Comparison of ENCODE assay signal across 8 cellular contexts in the genomic region with DNA sequence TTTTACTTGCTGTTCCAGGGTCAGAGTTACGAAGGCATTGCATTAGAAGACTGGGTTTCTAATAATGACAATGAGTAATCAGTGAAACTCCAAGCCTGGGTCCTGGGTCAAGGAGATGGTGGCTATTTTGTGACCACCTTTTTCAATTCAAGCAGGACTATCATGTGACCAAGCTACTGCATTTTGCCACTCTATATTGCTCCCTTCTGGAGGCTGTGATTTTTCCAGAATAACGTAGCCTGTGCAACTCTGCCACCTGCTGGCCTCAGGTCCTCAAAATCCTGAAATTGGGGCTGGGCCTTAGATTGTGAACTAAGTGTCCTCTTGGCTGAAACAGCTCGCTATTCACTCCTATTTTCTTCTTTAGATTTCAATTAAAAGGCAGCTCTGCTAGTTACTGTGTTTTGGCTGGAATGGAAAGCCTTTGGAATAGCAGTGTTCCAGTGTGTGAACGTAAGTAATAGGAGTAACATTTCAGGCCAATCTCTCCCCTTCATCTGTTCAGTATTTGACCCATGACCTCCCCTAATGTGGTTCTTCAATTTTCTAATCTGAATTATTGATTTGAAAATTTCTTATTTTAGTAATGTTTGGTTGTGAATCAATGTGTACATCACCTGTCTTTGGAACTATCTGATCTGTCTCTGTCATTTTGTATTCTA. TPM values are rescaled to one million over a fixed set of nuclear protein-coding genes. Genes with fewer than 3 reads are reported as not detected.
DNase-seq lines count a peak whose midpoint lies in the region; ATAC-seq and TF ChIP-seq lines count a peak whose summit lies in the region.

No MANE protein-coding gene starts in this region.

- H2BK120ac ChIP-seq in H9 (ENCODE audit: low read depth, low read length, poor library complexity, severe bottlenecking) = no peak overlapping the region

- peaks cover 3% of the 10 kb centered on the region for H3K27me3 Mint-ChIP-seq in H9 (ENCODE audit: low read depth)
- no peaks in the 10 kb centered on the region for H3K27me3 Mint-ChIP-seq in glutamatergic neuron (ENCODE audit: unreplicated experiment)
- peaks cover 16% of the 10 kb centered on the region for H3K27me3 Mint-ChIP-seq in activated T-helper 2 cell treated with anti-CD3 and anti-CD28 coated beads, Interferon-gamma antibody, Interleukin-2, Interleukin-4, amounts not matched to agents 10 μg/mL and 5 μg/mL and 100 μg/mL, durations not matched to agents 14 hours and 24 hours and 36 hours (ENCODE audit: low read depth)

- no peak overlapping the region for H3K56ac ChIP-seq in H9 (ENCODE audit: insufficient read length, low read depth, low read length)

- CTCF ChIA-PET in BJ (lab: Yijun Ruan, JAX) = interaction anchor here (0.6 to 2.3 kb wide), 16 partner anchors 8 to 1897 kb away, joined by 3 to 17 read pairs (median 4); no protein-coding TSS in a partner anchor

- H3K18ac ChIP-seq in H9 (ENCODE audit: insufficient read length, low read depth, low read length) = no peak overlapping the region

- no peak overlapping the region for H3K4ac ChIP-seq in H9 (ENCODE audit: low read depth, low read length)

- H3K23me2 ChIP-seq in H9 (ENCODE audit: insufficient read length, low read depth, low read length, poor library complexity, severe bottlenecking) = no peaks in the 10 kb centered on the region

- H3K9me3 Mint-ChIP-seq in H9 (0 out of 5 replicates have a peak, but pooled peaks cover 0 to 2% of the 10 kb centered on the region in 2 experiments), glutamatergic neuron (ENCODE audit: unreplicated experiment) (no peaks in the 10 kb centered on the region)
- no peaks in the 10 kb centered on the region for H3K9me3 Mint-ChIP-seq in activated T-helper 2 cell treated with anti-CD3 and anti-CD28 coated beads, Interferon-gamma antibody, Interleukin-2, Interleukin-4, amounts not matched to agents 10 μg/mL and 5 μg/mL and 100 μg/mL, durations not matched to agents 14 hours and 24 hours and 36 hours

- H3K27me3 ChIP-seq in BJ (ENCODE audit: control insufficient read depth, insufficient read depth, low read length) = no peaks in the 10 kb centered on the region
- H3K27me3 ChIP-seq in H9 (ENCODE audit: insufficient read depth, low read length) = no peaks in the 10 kb centered on the region
- H3K27me3 ChIP-seq in psoas muscle (ENCODE audit: insufficient read depth in 3 of 3, low read length in 2 of 3) = no peaks in the 10 kb centered on the region

- no peak overlapping the region for H2BK20ac ChIP-seq in H9 (ENCODE audit: low read depth, low read length, poor library complexity, severe bottlenecking)

- POLR2A ChIA-PET in BJ (lab: Charles Lee) = no interaction called here

- H3K4me1 ChIP-seq in H9 (ENCODE audit: insufficient read depth, low read length) (no peaks in the 10 kb centered on the region), psoas muscle (no peaks in the 10 kb centered on the region)

- H3K4me2 ChIP-seq in H9 (ENCODE audit: insufficient read depth, insufficient read length, low read length) = no peak overlapping the region

- no peak overlapping the region for H2BK12ac ChIP-seq in H9 (ENCODE audit: insufficient read length, low read depth, low read length)

- H2AFZ ChIP-seq in H9 (ENCODE audit: low read length) = peak overlapping the region; percentile 96

- H2AK5ac ChIP-seq in H9 (ENCODE audit: insufficient read length, low read length) = no peak overlapping the region

- no peaks in the 10 kb centered on the region for H3K79me1 ChIP-seq in H9 (ENCODE audit: insufficient read depth, low read depth, low read length, poor library complexity, severe bottlenecking)

- H3K36me3 Mint-ChIP-seq in H9 (ENCODE audit: insufficient read depth in 1 of 3, low read depth in 3 of 3) (peaks cover 0 to 4% (median 0%) of the 10 kb centered on the region in 3 experiments; a peak in 1 of 7 replicates), glutamatergic neuron (ENCODE audit: unreplicated experiment) (no peaks in the 10 kb centered on the region)
- no peaks in the 10 kb centered on the region for H3K36me3 Mint-ChIP-seq in activated T-helper 2 cell treated with anti-CD3 and anti-CD28 coated beads, Interferon-gamma antibody, Interleukin-2, Interleukin-4, amounts not matched to agents 10 μg/mL and 5 μg/mL and 100 μg/mL, durations not matched to agents 14 hours and 24 hours and 36 hours (ENCODE audit: low read depth)

- no peak overlapping the region for H3K4me3 Mint-ChIP-seq in H9
- no peak overlapping the region for H3K4me3 Mint-ChIP-seq in glutamatergic neuron (ENCODE audit: unreplicated experiment)
- no peak overlapping the region for H3K4me3 Mint-ChIP-seq in activated T-helper 2 cell treated with anti-CD3 and anti-CD28 coated beads, Interferon-gamma antibody, Interleukin-2, Interleukin-4, amounts not matched to agents 10 μg/mL and 5 μg/mL and 100 μg/mL, durations not matched to agents 14 hours and 24 hours and 36 hours (ENCODE audit: low read depth)

- no CpG with 5 or more reads among the region's 4 CpGs for WGBS in H9 (ENCODE audit: extremely low coverage, insufficient read length, low lambda C conversion rate)
- 52 to 60% (median 54%) methylated on average over 4 of the region's 4 CpGs for WGBS in psoas muscle, 3 donors

- no peak overlapping the region for H4K8ac ChIP-seq in H9 (replicated peaks; ENCODE audit: insufficient read length, low read depth, low read length)

- no peak overlapping the region for H2BK15ac ChIP-seq in H9 (ENCODE audit: low read depth, low read length)

- H3K23ac ChIP-seq in H9 (ENCODE audit: insufficient read length, low read depth, low read length) = no peak overlapping the region

- H3K27ac ChIP-seq in H9 (ENCODE audit: insufficient read length, low read depth, low read length) = no peak overlapping the region
- no peak overlapping the region for H3K27ac ChIP-seq in psoas muscle

- H4K91ac ChIP-seq in H9 (ENCODE audit: insufficient read length, low read depth, low read length) = no peak overlapping the region

- no peak overlapping the region for H3T11ph ChIP-seq in H9 (ENCODE audit: low read length)

- H4K20me1 ChIP-seq in H9 (ENCODE audit: control insufficient read depth, insufficient read depth, insufficient read length) = no peaks in the 10 kb centered on the region

- H3K9ac ChIP-seq in H9 (ENCODE audit: extremely low read depth, insufficient read length, low read length) = no peak overlapping the region

- no peak overlapping the region for H4K5ac ChIP-seq in H9 (ENCODE audit: insufficient read length, low read depth, low read length)

- H3K79me2 ChIP-seq in H9 (ENCODE audit: insufficient read depth, low read length) = no peaks in the 10 kb centered on the region

- H3K4me3 ChIP-seq in BJ (ENCODE audit: low read depth, low read length) = no peak overlapping the region
- H3K4me3 ChIP-seq in psoas muscle = no peak overlapping the region

- H2BK5ac ChIP-seq in H9 (ENCODE audit: insufficient read length, low read length) = no peak overlapping the region

- intact Hi-C loops in psoas muscle (cut with DNase I) = no loop called here
- intact Hi-C loops in activated T-helper 2 cell treated with anti-CD3 and anti-CD28 coated beads, Interferon-gamma antibody, Interleukin-2, Interleukin-4, amounts not matched to agents 10 μg/mL and 5 μg/mL and 100 μg/mL, durations not matched to agents 14 hours and 24 hours and 36 hours (cut with micrococcal nuclease) = no loop called here

- TF ChIP-seq CTCF in BJ (IDR thresholded peaks at IDR 0.05; ENCODE audit: insufficient read depth, low read depth, low read length) (peak; percentile 75), H9 (conservative IDR thresholded peaks at IDR 0.05) (peak; percentile 77), glutamatergic neuron (IDR thresholded peaks at IDR 0.05; ENCODE audit: partially characterized antibody, unreplicated experiment) (peak; percentile 74), psoas muscle (IDR thresholded peaks at IDR 0.05) (peak; percentile 58)

- no peak for DNase-seq in BJ (ENCODE audit: low read depth)
- DNase-seq in H9 = peak; percentile 74
- DNase-seq in NCI-H774 (lab: John Stamatoyannopoulos, UW) = peak; percentile 52
- peak; percentile 5 for DNase-seq in activated effector memory CD4-positive, alpha-beta T cell treated with Interleukin-2 at 50 U/mL for 16 hours
- peak; percentile 74 for DNase-seq in glutamatergic neuron
- DNase-seq in psoas muscle = peak in 1 of 2 donors; percentile 38
- no peak for DNase-seq in activated T-helper 2 cell treated with anti-CD3 and anti-CD28 coated beads, Interferon-gamma antibody, Interleukin-2, Interleukin-4, amounts not matched to agents 10 μg/mL and 5 μg/mL and 100 μg/mL, durations not matched to agents 14 hours and 24 hours and 36 hours (ENCODE audit: low spot score)
- DNase-seq in effector CD4-positive, alpha-beta T cell = no peak

- H3K4me1 Mint-ChIP-seq in H9 (peaks cover 2% of the 10 kb centered on the region in 2 experiments; a peak in 1 of 4 replicates), glutamatergic neuron (ENCODE audit: low read depth, unreplicated experiment) (no peaks in the 10 kb centered on the region)
- H3K4me1 Mint-ChIP-seq in activated T-helper 2 cell treated with anti-CD3 and anti-CD28 coated beads, Interferon-gamma antibody, Interleukin-2, Interleukin-4, amounts not matched to agents 10 μg/mL and 5 μg/mL and 100 μg/mL, durations not matched to agents 14 hours and 24 hours and 36 hours (ENCODE audit: low read depth) = no peaks in the 10 kb centered on the region

- H3K36me3 ChIP-seq in BJ (ENCODE audit: control insufficient read depth, insufficient read depth, low read length) (no peaks in the 10 kb centered on the region), psoas muscle (ENCODE audit: insufficient read depth in 1 of 2, low read depth in 1 of 2) (no peaks in the 10 kb centered on the region)

- H3K27ac Mint-ChIP-seq in H9 = no peak overlapping the region
- no peak overlapping the region for H3K27ac Mint-ChIP-seq in glutamatergic neuron (ENCODE audit: unreplicated experiment)
- H3K27ac Mint-ChIP-seq in activated T-helper 2 cell treated with anti-CD3 and anti-CD28 coated beads, Interferon-gamma antibody, Interleukin-2, Interleukin-4, amounts not matched to agents 10 μg/mL and 5 μg/mL and 100 μg/mL, durations not matched to agents 14 hours and 24 hours and 36 hours = no peak overlapping the region

- H3K9me3 ChIP-seq in H9 (ENCODE audit: control insufficient read depth, low read depth, low read length) = no peaks in the 10 kb centered on the region
- no peaks in the 10 kb centered on the region for H3K9me3 ChIP-seq in psoas muscle

- no peak overlapping the region for H3K14ac ChIP-seq in H9 (ENCODE audit: insufficient read depth, low read length)

- ATAC-seq in psoas muscle = peak in 3 of 4 donors; percentile 44 to 75 (median 65)

RNA-seq across cellular contexts. Expression of a gene that starts 52.9 kb away (rescaled TPM):
- 61.7 and 118 TPM in 2 replicates for polyA plus RNA-seq in BJ (2011; rRNA removed)
- 19.2 and 19.4 TPM in 2 replicates for polyA minus RNA-seq in BJ (2011; rRNA and poly(A)+ RNA removed)
- total RNA-seq in H9 (2021) = 89.2 and 90.0 TPM in 2 replicates
- 188 TPM for total RNA-seq in glutamatergic neuron (ENCODE audit: unreplicated experiment)
- total RNA-seq in psoas muscle = 10 to 100 TPM; 43.5 to 55.3 (median 47.4) TPM
- polyA plus RNA-seq in psoas muscle = 10 to 100 TPM; 33.9 to 66.3 (median 34.5) TPM
- 113 and 116 TPM in 2 replicates for total RNA-seq in activated T-helper 2 cell treated with anti-CD3 and anti-CD28 coated beads, Interferon-gamma antibody, Interleukin-2, Interleukin-4, amounts not matched to agents 10 μg/mL and 5 μg/mL and 100 μg/mL, durations not matched to agents 14 hours and 24 hours and 36 hours

RNA-seq across cellular contexts. Expression of a gene that starts 54.0 kb away (rescaled TPM):
- polyA plus RNA-seq in BJ (2011; rRNA removed) (not detected in 2 replicates), psoas muscle (under 1 TPM in 1 of 3 donors, not detected in 2; 0.05 TPM)
- not detected in 2 replicates for polyA minus RNA-seq in BJ (2011; rRNA and poly(A)+ RNA removed)
- total RNA-seq in H9 (2021) (0.37 TPM in 1 of 2 replicates, not detected in the other), glutamatergic neuron (ENCODE audit: unreplicated experiment) (not detected), psoas muscle (not detected)
- total RNA-seq in activated T-helper 2 cell treated with anti-CD3 and anti-CD28 coated beads, Interferon-gamma antibody, Interleukin-2, Interleukin-4, amounts not matched to agents 10 μg/mL and 5 μg/mL and 100 μg/mL, durations not matched to agents 14 hours and 24 hours and 36 hours = not detected in 2 replicates

Comparison
In these comparisons a context has a peak if more than half of its experiments do, and no peak if none do; other contexts are left out.
1. DNase-seq: peak in H9 (single experiment), NCI-H774 (single experiment), activated effector memory CD4-positive, alpha-beta T cell treated with Interleukin-2 at 50 U/mL for 16 hours (single experiment) and glutamatergic neuron (single experiment); none in BJ (single experiment), activated T-helper 2 cell treated with anti-CD3 and anti-CD28 coated beads, Interferon-gamma antibody, Interleukin-2, Interleukin-4, amounts not matched to agents 10 μg/mL and 5 μg/mL and 100 μg/mL, durations not matched to agents 14 hours and 24 hours and 36 hours (single experiment) and effector CD4-positive, alpha-beta T cell (single experiment).
2. Peak in every context shown above with its lines, with median percentiles within 50 percentile points of each other: CTCF ChIP-seq.